ENCODE assay signal across 8 cellular contexts in genomic region chr4:15963001-15963451, GRCh38. TPM values are rescaled to one million over a fixed set of nuclear protein-coding genes. Genes with fewer than 3 reads are reported as not detected.
DNase-seq lines count a peak whose midpoint lies in the region; ATAC-seq, FAIRE-seq and TF ChIP-seq lines count a peak whose summit lies in the region.

TSS of gene FGFBP2 (minus strand) at chr4:15963175. CDS start at chr4:15963129, 46 bp downstream.

- RAD21 ChIA-PET in GM12878 (lab: Charles Lee; ENCODE audit: unreplicated experiment): interaction anchor here (0.7 to 2.1 kb wide), 5 partner anchors 39 to 197 kb away, joined by 3 to 8 read pairs (median 3); no protein-coding TSS in a partner anchor

- H3K9me3 ChIP-seq in GM12878 (replicated peaks; ENCODE audit: control insufficient read depth, insufficient read depth, low read length): no peaks in the 10 kb centered on the region
- H3K9me3 ChIP-seq in right lobe of liver: no peaks in the 10 kb centered on the region

- POLR2A ChIA-PET in T-cell (lab: Charles Lee) (no interaction called here), GM12878 (lab: Charles Lee) (interaction anchor here (1.5 kb wide), 1 partner anchor 34 kb away, joined by 3 read pairs; no protein-coding TSS in a partner anchor)

- peak within 1 kb of the TSS; percentile 56 to 66 for H3K27ac Mint-ChIP-seq in T-cell

- H3K4me1 ChIP-seq in GM12878 (ENCODE audit: control insufficient read depth, insufficient read depth, low read length): peaks cover 5% of the 10 kb centered on the region; the same call in 1 of the 2 replicates
- H3K4me1 ChIP-seq in right lobe of liver: no peaks in the 10 kb centered on the region

- no peak within 1 kb of the TSS for H2AFZ ChIP-seq in GM12878 (ENCODE audit: control insufficient read depth, low read depth, low read length)

- intact Hi-C loops in GM12878 (cut with micrococcal nuclease; ENCODE audit: unreplicated experiment) (loop anchor here (1.0 kb wide), 1 partner anchor 38 kb away; no protein-coding TSS in a partner anchor), right lobe of liver (cut with DNase I) (no loop called here)

- no peaks in the 10 kb centered on the region for H4K20me1 ChIP-seq in GM12878 (ENCODE audit: control insufficient read depth, insufficient read depth)

- TF ChIP-seq POLR2A in GM12878 (IDR thresholded peaks at IDR 0.05; ENCODE audit: low read depth, low read length) (no peak), right lobe of liver (IDR thresholded peaks at IDR 0.05) (no peak)

- TF ChIP-seq CTCF in AG09319 (IDR thresholded peaks at IDR 0.05; ENCODE audit: low read depth, low read length) (peak; percentile 64), GM12878 (IDR thresholded peaks at IDR 0.05 in 2 of 3, conservative IDR thresholded peaks at IDR 0.05 in 1 of 3; ENCODE audit: control insufficient read depth in 2 of 3, extremely low read depth in 1 of 3, insufficient read depth in 1 of 3, low read depth in 3 of 3, low read length in 3 of 3) (peak; percentile 36 to 47 (median 44); a peak in 5 of 6 replicates), right lobe of liver (IDR thresholded peaks at IDR 0.05) (peak in 3 of 4 donors; percentile 12 to 30 (median 25))

- no peak within 1 kb of the TSS for H3K27ac ChIP-seq in GM12878 (ENCODE audit: control insufficient read depth, insufficient read depth)
- no peak within 1 kb of the TSS for H3K27ac ChIP-seq in right lobe of liver

- SMC1A ChIA-PET in GM12878 (lab: Charles Lee; ENCODE audit: uncharacterized antibody, unreplicated experiment): interaction anchor here (0.5 to 1.6 kb wide), 6 partner anchors 38 to 935 kb away, joined by 3 to 6 read pairs (median 4); no protein-coding TSS in a partner anchor

- WGBS in GM12878 (ENCODE audit: insufficient coverage, insufficient replicate concordance, low lambda C conversion rate, missing lambda C conversion rate): 13% methylated on average over 9 of the region's 9 CpGs
- WGBS in right lobe of liver (ENCODE audit: insufficient coverage, low coverage, low lambda C conversion rate, missing lambda C conversion rate): 10% methylated on average over 2 of the region's 9 CpGs

- in situ Hi-C loops in GM12878 (cut with MboI): loop anchor here (25.0 kb wide), 1 partner anchor 726 kb away; no protein-coding TSS in a partner anchor

- H3K79me2 ChIP-seq in GM12878 (ENCODE audit: control insufficient read depth, insufficient read depth, low read length): no peaks in the 10 kb centered on the region

- H3K36me3 ChIP-seq in GM12878 (ENCODE audit: control insufficient read depth in 2 of 2, insufficient read depth in 2 of 2, low read length in 1 of 2) (no peaks in the 10 kb centered on the region), right lobe of liver (no peaks in the 10 kb centered on the region)

- CTCF ChIA-PET in T-cell (lab: Charles Lee) (interaction anchor here (0.6 to 1.6 kb wide), 7 partner anchors 32 to 302 kb away, joined by 3 to 5 read pairs (median 3); no protein-coding TSS in a partner anchor), GM12878 (lab: Yijun Ruan, JAX) (interaction anchor here (0.5 to 4.4 kb wide), 11 partner anchors 10 to 243 kb away, joined by 3 to 24 read pairs (median 4); no protein-coding TSS in a partner anchor)

- H3K4me3 ChIP-seq in GM12878: no peak within 1 kb of the TSS
- no peak within 1 kb of the TSS for H3K4me3 ChIP-seq in right lobe of liver

- peaks cover 15 to 22% (median 18%) of the 10 kb centered on the region in 3 donors for H3K4me1 Mint-ChIP-seq in T-cell

- peak within 1 kb of the TSS; percentile 55 to 75 (median 59) for H3K4me3 Mint-ChIP-seq in T-cell

- ATAC-seq in GM18511 (IDR thresholded peaks at IDR 0.05; ENCODE audit: unreplicated experiment) (peak; percentile 77), T-cell (replicated peaks in 1 of 4) (peak; percentile 78 to 88 (median 85)), GM12878 (peak; percentile 89), right lobe of liver (peak; percentile 47 to 76 (median 54))

- no TSS peak for BruUV-seq in GM12878 (replicated peaks; lab: Mats Ljungman, UMichigan)

- TF ChIP-seq RAD21 in GM12878 (IDR thresholded peaks at IDR 0.05; ENCODE audit: insufficient read depth, low read depth, low read length): no peak

- H3K9me3 Mint-ChIP-seq in T-cell: peaks cover 3 to 4% (median 3%) of the 10 kb centered on the region in 3 donors

- no peak within 1 kb of the TSS for H3K9ac ChIP-seq in GM12878 (ENCODE audit: control insufficient read depth, insufficient read depth, low read length)

- no peak within 1 kb of the TSS for H3K4me2 ChIP-seq in GM12878 (ENCODE audit: control insufficient read depth, insufficient read depth)

- no peak for FAIRE-seq in GM12878 (lab: Jason Lieb, UNC)

- H3K27me3 Mint-ChIP-seq in T-cell: peaks cover 4 to 7% of the 10 kb centered on the region in 2 donors

- no peak for TF ChIP-seq EP300 in GM12878 (IDR thresholded peaks at IDR 0.05; ENCODE audit: borderline replicate concordance in 1 of 2, control insufficient read depth in 1 of 2, low read depth in 2 of 2, low read length in 2 of 2)

- no peaks in the 10 kb centered on the region for H3K36me3 Mint-ChIP-seq in T-cell

- DNase-seq in AG09319 (ENCODE audit: extremely low read depth, low read depth) (peak; percentile 3), HK-2 (ENCODE audit: unreplicated experiment) (peak; percentile 42), T-cell (peak; percentile 15 to 78 (median 62)), GM12878 (ENCODE audit: low read depth, low spot score) (no peak), right lobe of liver (peak in 1 of 3 donors; percentile 31)
- DNase-seq in stimulated activated CD8-positive, alpha-beta memory T cell treated with anti-CD3 and anti-CD28 coated beads, Interleukin-4, amount 100 ng/mL, for 48 hours: peak; percentile 79
- no peak for DNase-seq in activated CD4-positive, CD25-positive, alpha-beta regulatory T cell treated with anti-CD3 and anti-CD28 coated beads, Interleukin-2, amount 50 U/mL, for 72 hours

- no peaks in the 10 kb centered on the region for H3K27me3 ChIP-seq in GM12878 (replicated peaks in 1 of 2; ENCODE audit: control insufficient read depth in 2 of 2, insufficient read depth in 2 of 2, low read length in 1 of 2)
- no peaks in the 10 kb centered on the region for H3K27me3 ChIP-seq in right lobe of liver

TF ChIP-seq in GM12878, 131 proteins besides CTCF, POLR2A, EP300 and RAD21:
- peak; percentile 37 for TF ChIP-seq IKZF1 (conservative IDR thresholded peaks at IDR 0.05)
- 0 out of 4 replicates have a peak, but pooled peaks of 1 of the 2 experiments have one; percentile 31 for TF ChIP-seq IKZF2 (IDR thresholded peaks at IDR 0.05)
- no peak for TF ChIP-seq USF2 (IDR thresholded peaks at IDR 0.05; ENCODE audit: borderline replicate concordance, low read depth, low read length)
- TF ChIP-seq SMC3 (IDR thresholded peaks at IDR 0.05; ENCODE audit: borderline replicate concordance, low read length): peak; percentile 24; the same call in 1 of the 2 replicates
- no peak for TF ChIP-seq KAT2A (conservative IDR thresholded peaks at IDR 0.05; ENCODE audit: control insufficient read depth, low read depth, low read length)
TF ChIP-seq in GM12878: peak in this region for 3.

RNA-seq across cellular contexts. Expression of gene FGFBP2, which starts in this region (rescaled TPM):
- total RNA-seq in T-cell: 10 to 100 TPM; 11.5 to 24.4 (median 15.8) TPM
- not detected in 2 replicates for total RNA-seq in GM12878 (2013; cell fraction: nucleolus; rRNA removed)
- not detected in 2 replicates for total RNA-seq in GM12878 (2014; rRNA removed)
- not detected in 2 replicates for total RNA-seq in GM12878 (2014; rRNA removed; fragmentation: Illumina TruSeq; extraction: Trizol)
- not detected in 2 replicates for total RNA-seq in GM12878 (2021)
- not detected for polyA plus RNA-seq in GM12878 (2011; ENCODE audit: low read depth)
- 0.23 and 0.46 TPM in 2 replicates for polyA plus RNA-seq in GM12878 (2011; rRNA removed)
- 0.30 and 0.34 TPM in 2 replicates for polyA plus RNA-seq in GM12878 (2011; cell fraction: cytosol; rRNA removed)
- polyA plus RNA-seq in GM12878 (2011; cell fraction: nucleus; rRNA removed): not detected in 2 replicates
- 0.45 TPM in 1 of 2 replicates, not detected in the other for polyA plus RNA-seq in GM12878 (2012)
- not detected in 2 replicates for polyA plus RNA-seq in GM12878 (2014; fragmentation: Illumina TruSeq; extraction: Trizol)
- not detected for polyA plus RNA-seq in GM12878 (2014; fragmentation: Nextera tagmentation; extraction: Ambion mirVana)
- polyA plus RNA-seq in GM12878 (2014; rRNA removed): 0.11 TPM in 1 of 2 replicates, not detected in the other
- polyA plus RNA-seq in GM12878 (2016; fragmentation: Nextera tagmentation; extraction: Ambion mirVana): not detected
- polyA minus RNA-seq in GM12878 (2011; rRNA and poly(A)+ RNA removed): 0.31 TPM in 1 of 2 replicates, not detected in the other
- polyA minus RNA-seq in GM12878 (2011; cell fraction: cytosol; rRNA and poly(A)+ RNA removed): not detected in 2 replicates
- not detected in 2 replicates for polyA minus RNA-seq in GM12878 (2011; cell fraction: nucleus; rRNA and poly(A)+ RNA removed)
- 1 to 10 TPM in 1 of 6 experiments, under 1 TPM in 2, not detected in 3; 0.29 to 1.4 (median 0.92) TPM for total RNA-seq in right lobe of liver

Comparison
In these comparisons a context has a peak if more than half of its experiments do, and no peak if none do; other contexts are left out.
1. RNA of gene FGFBP2 (total RNA-seq): 11.5 to 24.4 TPM in T-cell; 0.29 to 1.4 TPM in right lobe of liver and not detected in GM12878; every median in the first group is over 4 times any median in the second.
2. Peak in ATAC-seq in GM12878; RNA of the gene not detected or under 1 TPM.
3. DNase-seq: peak in AG09319 (single experiment), HK-2 (single experiment), T-cell (34 of 34) and stimulated activated CD8-positive, alpha-beta memory T cell treated with anti-CD3 and anti-CD28 coated beads, Interleukin-4, amount 100 ng/mL, for 48 hours (single experiment); none in GM12878 (single experiment) and activated CD4-positive, CD25-positive, alpha-beta regulatory T cell treated with anti-CD3 and anti-CD28 coated beads, Interleukin-2, amount 50 U/mL, for 72 hours (single experiment).
4. Peak in every context shown above with its lines, with median percentiles within 50 percentile points of each other: CTCF ChIP-seq and ATAC-seq.